Comparison of ENCODE assay signal across 18 cellular contexts in the genomic region with DNA sequence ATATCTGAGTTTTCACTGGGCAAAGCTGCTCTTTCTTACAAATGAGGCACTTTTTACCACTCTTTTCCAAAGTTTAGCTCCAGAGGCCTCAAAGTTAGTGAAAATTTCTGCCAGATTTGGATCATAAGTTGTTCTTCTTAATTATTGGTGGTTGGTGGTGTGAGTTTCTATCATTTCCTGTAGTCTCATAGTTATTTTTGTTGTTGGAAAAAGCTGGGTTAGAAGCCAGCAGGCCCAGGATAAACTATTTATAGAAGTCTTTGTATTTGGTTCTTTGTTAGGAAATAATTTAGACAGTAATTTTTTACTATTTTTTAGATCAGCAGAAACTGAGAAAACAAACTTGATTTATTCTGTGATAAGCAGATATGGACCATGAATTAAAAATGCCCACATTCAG. TPM values are rescaled to one million over a fixed set of nuclear protein-coding genes. Genes with fewer than 3 reads are reported as not detected.
DNase-seq lines count a peak whose midpoint lies in the region; ATAC-seq and TF ChIP-seq lines count a peak whose summit lies in the region.
"Had no signal": no experiment of that assay in that cellular context is flagged by ENCODE, and none has a peak within 500 bp of the region (broad histone marks: within the 10 kb centered on the region; RNA-seq: fewer than 3 reads in every experiment).

No MANE protein-coding gene starts in this region.

- intact Hi-C loops in heart right ventricle (cut with DNase I) = loop anchor here in 3 of 10 donors (2.0 to 5.0 kb wide), 3 partner anchors 259 to 429 kb away; a partner anchor contains a TSS

- H3K27ac ChIP-seq in heart right ventricle = peak overlapping the region in 7 of 10 donors; percentile 28 to 77 (median 57)
- peak overlapping the region in 1 of 2 donors; percentile 40 for H3K27ac ChIP-seq in right atrium auricular region
- H3K27ac ChIP-seq in SK-N-MC = peak overlapping the region; percentile 33
- H3K27ac ChIP-seq: A549, C4-2B had no signal

- H3K36me3 ChIP-seq in heart right ventricle (peaks cover 0 to 49% (median 4%) of the 10 kb centered on the region in 9 donors), right atrium auricular region (no peaks in the 10 kb centered on the region), SK-N-MC (ENCODE audit: insufficient read depth, low read length) (peaks cover 36% of the 10 kb centered on the region)

- peak overlapping the region; percentile 26 for H3K9ac ChIP-seq in SK-N-MC (ENCODE audit: insufficient read length)

- TF ChIP-seq CTCF in heart right ventricle (IDR thresholded peaks at IDR 0.05) (no peak), right atrium auricular region (IDR thresholded peaks at IDR 0.05) (no peak)

- ATAC-seq in heart right ventricle (peak in 1 of 8 donors; percentile 41), HG03045 (IDR thresholded peaks at IDR 0.05; ENCODE audit: unreplicated experiment) (no peak), GM21381 (IDR thresholded peaks at IDR 0.05; ENCODE audit: unreplicated experiment) (no peak)
- ATAC-seq: A549 had no signal

- DNase-seq in heart right ventricle (no peak), right atrium auricular region (ENCODE audit: low spot score) (no peak), SK-N-MC (ENCODE audit: low read depth, low spot score) (no peak), lung microvascular endothelial cell (ENCODE audit: low read depth in 2 of 2) (peak; percentile 39 to 78)
- DNase-seq in activated CD4-positive, CD25-positive, alpha-beta regulatory T cell (lab: John Stamatoyannopoulos, UW) = no peak
- DNase-seq: COR-L47, H9, IMR-90, NCI-H1417, NCI-H187, NCI-H2107, NCI-H510A, NCI-H82 had no signal

- H3K4me1 ChIP-seq in heart right ventricle (peaks cover 0 to 55% (median 22%) of the 10 kb centered on the region in 9 donors), right atrium auricular region (peaks cover 0 to 9% of the 10 kb centered on the region in 2 donors)
- H3K4me1 ChIP-seq: A549 had no signal

- H3K27me3 ChIP-seq in heart right ventricle (no peaks in the 10 kb centered on the region), right atrium auricular region (no peaks in the 10 kb centered on the region)

- H3K4me3 ChIP-seq in heart right ventricle (no peak overlapping the region), right atrium auricular region (no peak overlapping the region), SK-N-MC (no peak overlapping the region)
- H3K4me3 ChIP-seq: A549 had no signal

- no peaks in the 10 kb centered on the region for H3K9me3 ChIP-seq in heart right ventricle
- H3K9me3 ChIP-seq in right atrium auricular region = no peaks in the 10 kb centered on the region
- no peaks in the 10 kb centered on the region for H3K9me3 ChIP-seq in SK-N-MC (ENCODE audit: low read depth, low read length)
- H3K9me3 ChIP-seq: A549 had no signal

RNA-seq across cellular contexts. Expression of a gene that starts 10.6 kb away (rescaled TPM):
- total RNA-seq in heart right ventricle = 10 to 100 TPM; 21.9 to 37.0 (median 28.2) TPM
- polyA plus RNA-seq in heart right ventricle = 10 to 100 TPM; 44.0 to 56.3 TPM
- total RNA-seq in right atrium auricular region = 100 to 1,000 TPM in 1 of 2 donors, 10 to 100 TPM in 1; 48.2 to 101 TPM
- total RNA-seq in lung microvascular endothelial cell = 57.5 and 80.9 TPM in 2 replicates

RNA-seq across cellular contexts. Expression of a gene that starts 44.7 kb away (rescaled TPM):
- total RNA-seq in heart right ventricle = not detected
- polyA plus RNA-seq in heart right ventricle = not detected
- total RNA-seq in right atrium auricular region = under 1 TPM in 1 of 2 donors, not detected in 1; 0.24 TPM
- not detected in 2 replicates for total RNA-seq in lung microvascular endothelial cell
- total RNA-seq: H9, IMR-90, SK-MEL-5 had no signal
- polyA plus RNA-seq: IMR-90 had no signal

Comparison
In these comparisons a context has a peak if more than half of its experiments do, and no peak if none do; other contexts are left out.
1. DNase-seq: peak in lung microvascular endothelial cell (2 of 2); none in heart right ventricle (0 of 2), right atrium auricular region (single experiment), SK-N-MC (single experiment) and activated CD4-positive, CD25-positive, alpha-beta regulatory T cell (0 of 4).